ENCODE assay signal across 10 cellular contexts in genomic region chr6:108897371-108897770, GRCh38. TPM values are rescaled to one million over a fixed set of nuclear protein-coding genes. Genes with fewer than 3 reads are reported as not detected.
DNase-seq lines count a peak whose midpoint lies in the region; ATAC-seq and TF ChIP-seq lines count a peak whose summit lies in the region.
"Had no signal": no experiment of that assay in that cellular context is flagged by ENCODE, and none has a peak within 500 bp of the region (broad histone marks: within the 10 kb centered on the region; RNA-seq: fewer than 3 reads in every experiment).

No MANE protein-coding gene starts in this region.

- no TSS peak for BruUV-seq in OCI-LY7 (replicated peaks; lab: Mats Ljungman, UMichigan)

- H3K79me2 ChIP-seq in OCI-LY7 (ENCODE audit: insufficient read depth, low read depth, low read length) = no peaks in the 10 kb centered on the region

- ATAC-seq in thoracic aorta (ENCODE audit: insufficient number of reproducible peaks, low FRiP score, low read depth) (no peak), GM21529 (IDR thresholded peaks at IDR 0.05; ENCODE audit: unreplicated experiment) (no peak)

- H3K36me3 Mint-ChIP-seq in activated CD4-positive, alpha-beta T cell treated with anti-CD3 and anti-CD28 coated beads, Interleukin-2, amount 10 ng/mL, durations not matched to agents 7 days and 5 days (ENCODE audit: low read depth) = peaks cover 23% of the 10 kb centered on the region

- no peaks in the 10 kb centered on the region for H3K27me3 ChIP-seq in thoracic aorta (replicated peaks; ENCODE audit: insufficient read depth)
- H3K27me3 ChIP-seq in uterus = no peaks in the 10 kb centered on the region

- H3K9me3 Mint-ChIP-seq in activated CD4-positive, alpha-beta T cell treated with anti-CD3 and anti-CD28 coated beads, Interleukin-2, amount 10 ng/mL, durations not matched to agents 7 days and 5 days = peaks cover 6% of the 10 kb centered on the region

- H3K27ac Mint-ChIP-seq in activated CD4-positive, alpha-beta T cell treated with anti-CD3 and anti-CD28 coated beads, Interleukin-2, amount 10 ng/mL, durations not matched to agents 7 days and 5 days = peak overlapping the region; percentile 19

- peaks cover 2% of the 10 kb centered on the region for H3K27me3 Mint-ChIP-seq in activated CD4-positive, alpha-beta T cell treated with anti-CD3 and anti-CD28 coated beads, Interleukin-2, amount 10 ng/mL, durations not matched to agents 7 days and 5 days

- POLR2A ChIA-PET in activated CD4-positive, alpha-beta T cell treated with anti-CD3 and anti-CD28 coated beads, Interleukin-2, amount 10 ng/mL, durations not matched to agents 7 days and 5 days (lab: Charles Lee) = no interaction called here
- POLR2A ChIA-PET in OCI-LY7 (lab: Charles Lee) = no interaction called here

- intact Hi-C loops in OCI-LY7 (cut with micrococcal nuclease; ENCODE audit: unreplicated experiment) = loop anchor here (5.0 kb wide), 1 partner anchor 225 kb away; no protein-coding TSS in a partner anchor
- intact Hi-C loops in uterus (cut with DNase I; ENCODE audit: low total_unique reads) = no loop called here

- DNase-seq in activated CD4-positive, alpha-beta T cell treated with anti-CD3 and anti-CD28 coated beads, Interleukin-2, amount 10 ng/mL, durations not matched to agents 7 days and 5 days = no peak
- DNase-seq in activated CD4-positive, alpha-beta T cell treated with anti-CD3 and anti-CD28 coated beads for 1 hour = no peak
- DNase-seq in NCI-H774 (lab: John Stamatoyannopoulos, UW) (peak; percentile 93), fibroblast of villous mesenchyme (ENCODE audit: low read depth) (peak; percentile 25), thoracic aorta (ENCODE audit: low spot score) (no peak), OCI-LY7 (ENCODE audit: low spot score) (no peak), uterus (no peak)
- DNase-seq: stimulated activated CD4-positive, alpha-beta T cell treated with anti-CD3 and anti-CD28 coated beads, Interleukin-4, amount 100 ng/mL, for 4 hours; T-helper 1 cell had no signal

- TF ChIP-seq POLR2A in uterus (IDR thresholded peaks at IDR 0.05) = no peak

- peak overlapping the region; percentile 66 to 86 for H3K27ac ChIP-seq in thoracic aorta
- H3K27ac ChIP-seq in OCI-LY7 (ENCODE audit: low read depth, low read length, poor library complexity, severe bottlenecking) = no peak overlapping the region
- no peak overlapping the region for H3K27ac ChIP-seq in uterus

- H2AFZ ChIP-seq in OCI-LY7 (ENCODE audit: low read length) = no peak overlapping the region

- H4K20me1 ChIP-seq in OCI-LY7 (ENCODE audit: insufficient read depth, low read length) = no peaks in the 10 kb centered on the region

- no peaks in the 10 kb centered on the region for H3K36me3 ChIP-seq in thoracic aorta
- no peaks in the 10 kb centered on the region for H3K36me3 ChIP-seq in OCI-LY7 (ENCODE audit: insufficient read depth, low read length)
- no peaks in the 10 kb centered on the region for H3K36me3 ChIP-seq in uterus

- H3K4me1 ChIP-seq in thoracic aorta (ENCODE audit: control insufficient read depth in 1 of 2, low read depth in 2 of 2) = peaks cover 26 to 43% of the 10 kb centered on the region in 2 donors
- H3K4me1 ChIP-seq in OCI-LY7 (ENCODE audit: insufficient read depth, low read length, poor library complexity, severe bottlenecking) = peaks cover 24% of the 10 kb centered on the region
- H3K4me1 ChIP-seq in uterus = no peaks in the 10 kb centered on the region

- TF ChIP-seq CTCF in fibroblast of villous mesenchyme (IDR thresholded peaks at IDR 0.05; ENCODE audit: insufficient read depth, low read depth, low read length) (no peak), thoracic aorta (IDR thresholded peaks at IDR 0.05) (no peak), OCI-LY7 (conservative IDR thresholded peaks at IDR 0.05; ENCODE audit: low read length) (no peak), uterus (IDR thresholded peaks at IDR 0.05) (no peak)

- CTCF ChIA-PET in activated CD4-positive, alpha-beta T cell treated with anti-CD3 and anti-CD28 coated beads, Interleukin-2, amount 10 ng/mL, durations not matched to agents 7 days and 5 days (lab: Charles Lee) = interaction anchor here (1.0 kb wide), 1 partner anchor 162 kb away, joined by 3 read pairs; no protein-coding TSS in a partner anchor
- CTCF ChIA-PET in OCI-LY7 (lab: Charles Lee; ENCODE audit: unreplicated experiment) = no interaction called here

- no peaks in the 10 kb centered on the region for H3K9me2 ChIP-seq in OCI-LY7 (ENCODE audit: insufficient read depth, low read length)

- no peak overlapping the region for H3K4me2 ChIP-seq in OCI-LY7 (ENCODE audit: low read length)

- H3K4me3 ChIP-seq in fibroblast of villous mesenchyme (ENCODE audit: low read depth, low read length) = no peak overlapping the region
- no peak overlapping the region for H3K4me3 ChIP-seq in thoracic aorta
- no peak overlapping the region for H3K4me3 ChIP-seq in OCI-LY7 (ENCODE audit: low read depth, low read length, poor library complexity, severe bottlenecking)
- no peak overlapping the region for H3K4me3 ChIP-seq in uterus

- peaks cover 48% of the 10 kb centered on the region for H3K4me1 Mint-ChIP-seq in activated CD4-positive, alpha-beta T cell treated with anti-CD3 and anti-CD28 coated beads, Interleukin-2, amount 10 ng/mL, durations not matched to agents 7 days and 5 days

- no peak overlapping the region for H3K4me3 Mint-ChIP-seq in activated CD4-positive, alpha-beta T cell treated with anti-CD3 and anti-CD28 coated beads, Interleukin-2, amount 10 ng/mL, durations not matched to agents 7 days and 5 days

- H3K9me3 ChIP-seq in thoracic aorta = no peaks in the 10 kb centered on the region
- H3K9me3 ChIP-seq in OCI-LY7 (ENCODE audit: low read length) = no peaks in the 10 kb centered on the region
- H3K9me3 ChIP-seq in uterus = no peaks in the 10 kb centered on the region

RNA-seq across cellular contexts. Expression of gene ARMC2, which starts 49.1 kb away (rescaled TPM):
- 10 to 100 TPM in 1 of 2 experiments, 1 to 10 TPM in 1; 10.0 to 10.2 TPM for total RNA-seq in activated CD4-positive, alpha-beta T cell treated with anti-CD3 and anti-CD28 coated beads, Interleukin-2, amount 10 ng/mL, durations not matched to agents 7 days and 5 days
- 0.86 and 1.6 TPM in 2 replicates for total RNA-seq in fibroblast of villous mesenchyme
- 10 to 100 TPM; 11.5 to 22.5 TPM for total RNA-seq in thoracic aorta
- 0.21 and 2.6 TPM in 2 replicates for total RNA-seq in OCI-LY7 (2014; rRNA removed; shearing (Covaris generic))
- total RNA-seq in OCI-LY7 (2022) = 8.4 and 8.9 TPM in 2 replicates
- total RNA-seq in uterus = 10 to 100 TPM in 1 of 4 donors, 1 to 10 TPM in 2, not detected in 1; 5.1 to 15.1 (median 9.1) TPM

Comparison
In these comparisons a context has a peak if more than half of its experiments do, and no peak if none do; other contexts are left out.
1. DNase-seq: peak in NCI-H774 (single experiment) and fibroblast of villous mesenchyme (single experiment); none in activated CD4-positive, alpha-beta T cell treated with anti-CD3 and anti-CD28 coated beads, Interleukin-2, amount 10 ng/mL, durations not matched to agents 7 days and 5 days (single experiment), activated CD4-positive, alpha-beta T cell treated with anti-CD3 and anti-CD28 coated beads for 1 hour (single experiment), thoracic aorta (single experiment), OCI-LY7 (single experiment) and uterus (0 of 2).
2. H3K27ac ChIP-seq: peak in thoracic aorta (2 of 2); none in OCI-LY7 (single experiment) and uterus (0 of 2).